26 cellular contexts compared by ENCODE assay signal in the genomic region with DNA sequence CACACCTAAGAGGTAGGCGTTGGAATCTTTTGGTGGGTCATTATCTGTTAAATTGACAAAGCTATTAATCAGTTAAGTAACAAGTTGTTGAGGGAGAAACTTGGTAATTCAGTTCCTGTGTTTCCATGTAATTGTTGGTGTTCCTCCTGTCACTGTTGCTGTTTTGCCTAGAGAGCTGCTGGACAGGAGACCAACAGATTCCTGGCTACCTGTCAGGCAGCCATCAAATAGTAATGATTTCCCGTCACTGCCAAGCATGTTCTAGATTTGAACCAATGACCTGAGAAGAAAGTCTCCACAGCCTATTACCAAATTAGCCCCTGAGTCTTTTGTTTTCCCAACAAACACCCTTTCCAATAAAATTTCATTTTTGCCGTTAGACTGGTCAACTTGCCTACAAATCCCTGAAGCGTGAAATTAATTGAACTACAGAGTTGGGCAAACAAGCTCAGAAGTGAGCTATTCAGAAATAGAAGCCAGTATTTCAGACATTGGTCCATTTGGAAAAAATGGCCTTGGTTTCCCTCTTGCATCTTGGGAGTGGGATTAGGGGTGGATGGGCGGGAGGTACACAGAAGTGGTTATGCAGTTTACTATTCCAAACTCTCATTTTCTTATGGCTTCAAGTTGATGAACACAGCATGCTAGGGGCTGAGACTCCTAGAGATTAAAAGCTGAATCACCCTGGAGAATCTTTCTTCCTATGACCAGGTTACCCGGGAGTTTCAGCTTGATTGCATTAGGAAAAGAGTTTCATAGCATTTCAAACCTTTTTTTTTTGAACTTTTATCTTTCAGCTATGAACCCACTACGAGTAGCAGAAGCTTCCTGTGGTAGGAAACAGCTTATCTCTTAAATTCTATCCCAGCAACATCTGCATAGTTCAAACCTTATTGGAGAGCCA.
"Had no signal": no experiment of that assay in that cellular context is flagged by ENCODE, and none has a peak within 500 bp of the region (broad histone marks: within the 10 kb centered on the region; RNA-seq: fewer than 3 reads in every experiment).

No MANE protein-coding gene starts in this region.

- H3K27me3 ChIP-seq: brain microvascular endothelial cell, left lung, neural progenitor cell, suprapubic skin, tibial nerve had no signal

- H2AFZ ChIP-seq: neural progenitor cell, parathyroid adenoma had no signal

- FAIRE-seq: astrocyte, endothelial cell of umbilical vein had no signal

- H3K4me2 ChIP-seq: neural progenitor cell had no signal

- H3K9me3 ChIP-seq: left lung, lower lobe of right lung, psoas muscle, suprapubic skin, tibial nerve had no signal

- DNase-seq: activated CD4-positive, alpha-beta T cell treated with anti-CD3 and anti-CD28 coated beads for 4 hours; activated CD4-positive, alpha-beta T cell treated with anti-CD3 and anti-CD28 coated beads, Interleukin-2, amount 50 U/mL, for 4 hours; activated CD4-positive, CD25-positive, alpha-beta regulatory T cell; activated CD8-positive, alpha-beta memory T cell treated with anti-CD3 and anti-CD28 coated beads for 24 hours; activated effector memory CD4-positive, alpha-beta T cell treated with anti-CD3 and anti-CD28 coated beads, Interleukin-2, amount 50 U/mL, for 16 hours; activated naive CD4-positive, alpha-beta T cell treated with anti-CD3 and anti-CD28 coated beads, Interleukin-2, amount 10 ng/mL, durations not matched to agents 7 days and 5 days; amniotic stem cell; brain microvascular endothelial cell; foreskin fibroblast; head of caudate nucleus; left lung; lower lobe of right lung; mesenchymal stem cell; natural killer cell; occipital lobe; psoas muscle; stimulated activated CD4-positive, alpha-beta T cell treated with anti-CD3 and anti-CD28 coated beads, Interleukin-15, amount 100 ng/mL, for 24 hours; stimulated activated CD4-positive, alpha-beta T cell treated with anti-CD3 and anti-CD28 coated beads, Interleukin-2, amount 100 ng/mL, for 24 hours; stimulated activated naive CD4-positive, alpha-beta T cell; T1000 had no signal

- H3K4me1 ChIP-seq: left lung, lower lobe of right lung, neural progenitor cell, parathyroid adenoma, psoas muscle, tibial nerve had no signal

- H3K27ac ChIP-seq: brain microvascular endothelial cell, left lung, lower lobe of right lung, neural progenitor cell, parathyroid adenoma, psoas muscle, suprapubic skin, tibial nerve had no signal

- H3K36me3 ChIP-seq: brain microvascular endothelial cell, left lung, lower lobe of right lung, neural progenitor cell, suprapubic skin, tibial nerve had no signal

- H3K79me2 ChIP-seq: parathyroid adenoma had no signal

- ATAC-seq: left lung, lower lobe of right lung, natural killer cell, psoas muscle had no signal

- H3K9ac ChIP-seq: neural progenitor cell, parathyroid adenoma had no signal

- H3K4me3 ChIP-seq: left lung, lower lobe of right lung, neural progenitor cell, psoas muscle, suprapubic skin, tibial nerve had no signal
